Comparison of ENCODE assay signal across 1 cellular context in genomic region chr17:81132770-81133723, GRCh38.
A peak's percentile ranks its signal among the peaks of the same experiment; 100 is the strongest.
TF ChIP-seq lines count a peak whose summit lies in the region.

No MANE protein-coding gene starts in this region.

TF ChIP-seq in K562, 482 proteins besides CTCF, POLR2A, EP300 and RAD21:
- no peak for TF ChIP-seq MCM5 (IDR thresholded peaks at IDR 0.05; ENCODE audit: low read depth)
- TF ChIP-seq FOSL1 (tag; conservative IDR thresholded peaks at IDR 0.05), result 0 out of 2 replicates have a peak, but pooled peaks have one; percentile 24
- no peak for TF ChIP-seq SRF (CRISPR knock-in tag; IDR thresholded peaks at IDR 0.05)
- TF ChIP-seq CBX1 (IDR thresholded peaks at IDR 0.05; ENCODE audit: low read depth), result no peak
- TF ChIP-seq NFE2 (IDR thresholded peaks at IDR 0.05; ENCODE audit: low read depth), result 0 out of 2 replicates have a peak, but pooled peaks have one; percentile 17
- no peak for TF ChIP-seq LEF1 (IDR thresholded peaks at IDR 0.05)
- TF ChIP-seq SREBF2 (CRISPR knock-in tag; IDR thresholded peaks at IDR 0.05), result no peak
- TF ChIP-seq HNRNPLL (IDR thresholded peaks at IDR 0.05; ENCODE audit: low read depth, low read length, poor library complexity, severe bottlenecking), result no peak
- no peak for TF ChIP-seq YY1 (IDR thresholded peaks at IDR 0.05; ENCODE audit: borderline replicate concordance in 1 of 3, control insufficient read depth in 1 of 3, extremely low read depth in 1 of 3, insufficient read depth in 3 of 3, insufficient read length in 1 of 3, insufficient replicate concordance in 2 of 3, low read depth in 1 of 3, low read length in 2 of 3)
- TF ChIP-seq NR2C2 (CRISPR knock-in tag; IDR thresholded peaks at IDR 0.05), result 0 out of 2 replicates have a peak, but pooled peaks have one; percentile 32
- TF ChIP-seq NR2C2 (tag; IDR thresholded peaks at IDR 0.05), result peak; percentile 67
- no peak for TF ChIP-seq ZZZ3 (IDR thresholded peaks at IDR 0.05)
- TF ChIP-seq KAT8 (IDR thresholded peaks at IDR 0.05; ENCODE audit: low read depth), result no peak
- no peak for TF ChIP-seq ESRRA (IDR thresholded peaks at IDR 0.05; ENCODE audit: borderline replicate concordance, low read depth)
- no peak for TF ChIP-seq AFF1 (IDR thresholded peaks at IDR 0.05; ENCODE audit: low read depth in 1 of 2, partially characterized antibody in 2 of 2)
- TF ChIP-seq THRB (CRISPR knock-in tag; conservative IDR thresholded peaks at IDR 0.05), result no peak
- no peak for TF ChIP-seq PML (IDR thresholded peaks at IDR 0.05; ENCODE audit: low read length)
- TF ChIP-seq ZBTB11 (CRISPR knock-in tag; IDR thresholded peaks at IDR 0.05), result no peak
- TF ChIP-seq HDGF (IDR thresholded peaks at IDR 0.05), result no peak
- peak; percentile 54; the same call in 1 of the 2 replicates for TF ChIP-seq NR2C1 (IDR thresholded peaks at IDR 0.05)
- peak; percentile 82 for TF ChIP-seq NR2C1 (tag; IDR thresholded peaks at IDR 0.05)
- no peak; the same call in 1 of the 2 replicates for TF ChIP-seq VEZF1 (CRISPR knock-in tag; IDR thresholded peaks at IDR 0.05)
- no peak for TF ChIP-seq ZNF609 (CRISPR knock-in tag; IDR thresholded peaks at IDR 0.05; ENCODE audit: borderline replicate concordance)
- peak; percentile 85 for TF ChIP-seq ZKSCAN1 (IDR thresholded peaks at IDR 0.05; ENCODE audit: low read depth, low read length)
- no peak for TF ChIP-seq MNT (conservative IDR thresholded peaks at IDR 0.05)
- TF ChIP-seq NFE2L1 (tag; IDR thresholded peaks at IDR 0.05; ENCODE audit: borderline replicate concordance, low read depth), result no peak
- peak in 1 of 2 experiments; percentile 46; a peak in 2 of 4 replicates for TF ChIP-seq KDM1A (IDR thresholded peaks at IDR 0.05)
- TF ChIP-seq EGR1 (conservative IDR thresholded peaks at IDR 0.05), result peak; percentile 92
- TF ChIP-seq CREM (IDR thresholded peaks at IDR 0.05; ENCODE audit: low read depth), result 0 out of 2 replicates have a peak, but pooled peaks have one; percentile 6
- peak; percentile 45 for TF ChIP-seq PRDM10 (IDR thresholded peaks at IDR 0.05; ENCODE audit: partially characterized antibody)
- TF ChIP-seq JUN (IDR thresholded peaks at IDR 0.05; ENCODE audit: borderline replicate concordance, low read depth, low read length), result no peak
- no peak for TF ChIP-seq JUN (CRISPR knock-in tag; IDR thresholded peaks at IDR 0.05; ENCODE audit: borderline replicate concordance)
